ENCODE assay signal across 1 cellular context in genomic region chr1:22414244-22414751, GRCh38.
TF ChIP-seq lines count a peak whose summit lies in the region.

No MANE protein-coding gene starts in this region.

TF ChIP-seq in HepG2, 621 proteins besides CTCF, POLR2A, EP300 and RAD21 (continued from another document and continues in another):
- TF ChIP-seq TOPORS (CRISPR knock-in tag; IDR thresholded peaks at IDR 0.05) (no peak), PAWR (CRISPR knock-in tag; IDR thresholded peaks at IDR 0.05; ENCODE audit: borderline replicate concordance) (no peak), FOSL1 (CRISPR knock-in tag; IDR thresholded peaks at IDR 0.05; ENCODE audit: borderline replicate concordance) (no peak; the same call in 1 of the 2 replicates), ZNF670 (CRISPR knock-in tag; IDR thresholded peaks at IDR 0.05; ENCODE audit: borderline replicate concordance) (no peak), BRD4 (CRISPR knock-in tag; IDR thresholded peaks at IDR 0.05) (no peak), ZNF160 (CRISPR knock-in tag; IDR thresholded peaks at IDR 0.05) (no peak), HNF4G (IDR thresholded peaks at IDR 0.05; ENCODE audit: borderline replicate concordance, low read depth, low read length) (no peak), HNF4G (CRISPR knock-in tag; IDR thresholded peaks at IDR 0.05; ENCODE audit: borderline replicate concordance, low read depth) (no peak), ZMYM4 (CRISPR knock-in tag; IDR thresholded peaks at IDR 0.05) (peak; percentile 50; the same call in 1 of the 2 replicates), TCF7 (IDR thresholded peaks at IDR 0.05; ENCODE audit: low read depth) (peak; percentile 74), NR0B2 (CRISPR knock-in tag; IDR thresholded peaks at IDR 0.05) (no peak), ZKSCAN1 (IDR thresholded peaks at IDR 0.05; ENCODE audit: low read length) (no peak), THAP7 (CRISPR knock-in tag; IDR thresholded peaks at IDR 0.05) (no peak), TP53 (CRISPR knock-in tag; conservative IDR thresholded peaks at IDR 0.05) (no peak), IRF9 (CRISPR knock-in tag; IDR thresholded peaks at IDR 0.05; ENCODE audit: borderline replicate concordance) (no peak), PREB (CRISPR knock-in tag; IDR thresholded peaks at IDR 0.05) (no peak), SCMH1 (CRISPR knock-in tag; IDR thresholded peaks at IDR 0.05; ENCODE audit: borderline replicate concordance) (no peak), SIX1 (CRISPR knock-in tag; IDR thresholded peaks at IDR 0.05; ENCODE audit: borderline replicate concordance) (0 out of 2 replicates have a peak, but pooled peaks have one; percentile 25), ZNF570 (CRISPR knock-in tag; IDR thresholded peaks at IDR 0.05; ENCODE audit: borderline replicate concordance) (no peak), GPBP1L1 (CRISPR knock-in tag; IDR thresholded peaks at IDR 0.05) (no peak), MXI1 (IDR thresholded peaks at IDR 0.05; ENCODE audit: borderline replicate concordance, low read depth, low read length) (no peak; the same call in 2 of the 3 replicates), ZBED4 (CRISPR knock-in tag; IDR thresholded peaks at IDR 0.05; ENCODE audit: borderline replicate concordance) (peak; percentile 78), ZNF263 (CRISPR knock-in tag; IDR thresholded peaks at IDR 0.05) (0 out of 2 replicates have a peak, but pooled peaks have one; percentile 23), NFE2 (CRISPR knock-in tag; IDR thresholded peaks at IDR 0.05) (no peak; the same call in 1 of the 2 replicates), ONECUT2 (CRISPR knock-in tag; IDR thresholded peaks at IDR 0.05) (no peak), FOXP4 (CRISPR knock-in tag; IDR thresholded peaks at IDR 0.05) (peak; percentile 83), TMF1 (CRISPR knock-in tag; IDR thresholded peaks at IDR 0.05; ENCODE audit: low read depth) (no peak), ZSCAN20 (CRISPR knock-in tag; IDR thresholded peaks at IDR 0.05; ENCODE audit: borderline replicate concordance) (no peak), CENPX (CRISPR knock-in tag; IDR thresholded peaks at IDR 0.05) (no peak), GMEB2 (CRISPR knock-in tag; IDR thresholded peaks at IDR 0.05; ENCODE audit: low read depth) (no peak), ZNF879 (CRISPR knock-in tag; IDR thresholded peaks at IDR 0.05) (no peak), CEBPZ (IDR thresholded peaks at IDR 0.05; ENCODE audit: low read length) (no peak), NR2F6 (IDR thresholded peaks at IDR 0.05) (peak; percentile 87), NR2F6 (CRISPR knock-in tag; IDR thresholded peaks at IDR 0.05) (peak; percentile 82), HOXA7 (CRISPR knock-in tag; IDR thresholded peaks at IDR 0.05) (no peak), ZNF510 (CRISPR knock-in tag; IDR thresholded peaks at IDR 0.05; ENCODE audit: low read depth) (no peak), GFI1 (CRISPR knock-in tag; IDR thresholded peaks at IDR 0.05; ENCODE audit: borderline replicate concordance) (peak; percentile 77), DDIT3 (CRISPR knock-in tag; IDR thresholded peaks at IDR 0.05) (no peak), CBFB (CRISPR knock-in tag; IDR thresholded peaks at IDR 0.05) (peak; percentile 73; the same call in 1 of the 2 replicates), MBD4 (IDR thresholded peaks at IDR 0.05; ENCODE audit: borderline replicate concordance, low read length) (no peak), SMARCC2 (IDR thresholded peaks at IDR 0.05) (no peak), ZNF660 (CRISPR knock-in tag; IDR thresholded peaks at IDR 0.05; ENCODE audit: borderline replicate concordance, low read depth) (no peak), ZNF687 (CRISPR knock-in tag; IDR thresholded peaks at IDR 0.05) (peak; percentile 26; the same call in 1 of the 2 replicates)
